12 cellular contexts compared by ENCODE assay signal in the genomic region with DNA sequence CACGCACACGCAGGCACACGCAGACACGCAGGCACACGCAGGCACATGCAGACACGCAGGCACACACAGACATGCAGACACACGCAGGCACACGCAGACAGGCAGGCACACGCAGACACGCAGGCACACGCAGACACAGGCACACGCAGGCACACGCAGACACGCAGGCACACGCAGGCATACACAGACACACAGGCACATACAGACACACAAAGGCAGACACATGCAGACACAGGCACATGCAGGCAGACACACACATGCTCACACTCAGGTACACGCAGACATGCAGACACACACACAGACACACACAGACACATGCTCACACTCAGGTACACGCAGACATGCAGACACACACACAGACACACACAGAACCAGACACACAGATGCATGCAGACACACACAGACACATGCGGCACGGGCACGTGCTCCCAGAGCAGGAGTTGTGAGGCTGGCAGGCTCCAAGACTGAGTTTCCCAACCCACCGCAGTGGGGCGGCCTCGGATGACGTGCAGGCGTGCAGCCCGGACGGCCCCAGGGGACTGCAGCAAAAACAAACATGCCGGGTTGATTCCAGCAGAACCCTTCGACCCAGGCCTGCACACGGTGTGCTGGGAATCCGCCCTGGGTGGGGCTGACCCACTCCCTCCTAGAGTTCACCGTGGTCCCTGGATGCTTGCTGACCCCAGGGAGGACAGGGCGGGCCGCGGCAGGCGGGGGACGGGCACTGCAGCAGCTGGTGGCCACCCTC.
DNase-seq lines count a peak whose midpoint lies in the region; ATAC-seq and TF ChIP-seq lines count a peak whose summit lies in the region.
"Had no signal": no experiment of that assay in that cellular context is flagged by ENCODE, and none has a peak within 500 bp of the region (broad histone marks: within the 10 kb centered on the region; RNA-seq: fewer than 3 reads in every experiment).

No MANE protein-coding gene starts in this region.

- DNase-seq in H4 (ENCODE audit: low spot score) (peak; percentile 71), astrocyte of the cerebellum (ENCODE audit: low read depth) (peak; percentile 12), iris pigment epithelial cell (ENCODE audit: low read depth) (peak; percentile 96), stromal cell of bone marrow (ENCODE audit: low read depth) (peak; percentile 86)
- DNase-seq in NK-92 treated with Interleukin-12 subunit alpha and Interleukin-12 subunit beta, amount 100 ng/mL, for 24 hours (lab: John Stamatoyannopoulos, UW) = no peak
- DNase-seq: activated T-cell treated with anti-CD3 and anti-CD28 coated beads, Interleukin-2, amount 50 U/mL, for 1 hour; NCI-H187; stimulated activated CD4-positive, alpha-beta T cell treated with anti-CD3 and anti-CD28 coated beads, Interleukin-12 subunit alpha, Interleukin-12 subunit beta, amount 100 ng/mL, for 4 hours; T-cell had no signal

- no peak for TF ChIP-seq CTCF in astrocyte of the cerebellum (IDR thresholded peaks at IDR 0.05; ENCODE audit: low read depth, low read length, missing control alignments)

- no peak overlapping the region for H3K4me3 ChIP-seq in astrocyte of the cerebellum (ENCODE audit: low read depth, low read length)

- ATAC-seq in GM18873 (IDR thresholded peaks at IDR 0.05; ENCODE audit: low FRiP score, unreplicated experiment) = no peak
- ATAC-seq in HG02852 (IDR thresholded peaks at IDR 0.05; ENCODE audit: unreplicated experiment) = no peak
- ATAC-seq in GM19452 (IDR thresholded peaks at IDR 0.05; ENCODE audit: unreplicated experiment) = no peak
- ATAC-seq: T-cell had no signal

- in situ Hi-C loops in astrocyte of the cerebellum (cut with HindIII; ENCODE audit: low sequenced_read_pairs) = no loop called here
